In the genomic region with DNA sequence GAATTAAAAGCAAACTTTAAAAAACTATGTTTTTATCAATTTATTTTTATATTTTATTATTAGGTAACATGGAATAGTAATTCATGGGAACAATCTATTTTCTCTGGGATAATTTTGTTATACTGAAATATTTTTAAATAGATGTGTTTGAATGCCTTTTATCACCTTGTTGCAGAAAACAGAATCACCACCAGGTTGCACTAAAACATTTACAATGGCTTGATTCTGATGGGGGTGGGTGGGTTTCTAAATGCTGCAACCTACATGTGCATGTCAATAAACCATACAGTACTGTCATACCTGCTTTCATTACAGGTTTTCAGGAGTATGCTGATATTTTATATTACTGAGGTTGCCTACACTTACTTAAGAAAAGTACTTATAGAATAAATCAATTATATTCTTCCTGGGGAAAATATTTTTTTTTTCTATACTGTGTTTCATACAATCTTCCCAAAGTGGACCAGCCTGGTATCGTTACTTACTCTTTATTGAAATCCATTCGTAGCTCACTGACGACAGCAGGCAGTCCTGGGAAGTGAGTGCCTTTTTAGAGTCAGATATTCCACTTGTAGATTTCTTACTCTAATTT, we compare ENCODE assay signal across 9 cellular contexts.
DNase-seq lines count a peak whose midpoint lies in the region; ATAC-seq and TF ChIP-seq lines count a peak whose summit lies in the region.
"Had no signal": no experiment of that assay in that cellular context is flagged by ENCODE, and none has a peak within 500 bp of the region (broad histone marks: within the 10 kb centered on the region; RNA-seq: fewer than 3 reads in every experiment).

No MANE protein-coding gene starts in this region.

- DNase-seq in activated CD4-positive, alpha-beta T cell treated with anti-CD3 and anti-CD28 coated beads, Interleukin-2, amount 10 ng/mL, durations not matched to agents 24 days and 14 days = peak; percentile 69
- DNase-seq in activated CD4-positive, alpha-beta T cell treated with anti-CD3 and anti-CD28 coated beads for 1 hour = no peak
- DNase-seq in NB4 (ENCODE audit: low read depth) (peak; percentile 83), adrenal gland (no peak), right lobe of liver (no peak), middle frontal gyrus (ENCODE audit: extremely low spot score, low spot score) (no peak), ascending aorta (ENCODE audit: low spot score in 2 of 2) (no peak)

- no peaks in the 10 kb centered on the region for H3K9me3 Mint-ChIP-seq in activated CD4-positive, alpha-beta T cell treated with anti-CD3 and anti-CD28 coated beads, Interleukin-2, amount 10 ng/mL, durations not matched to agents 24 days and 14 days
- H3K9me3 Mint-ChIP-seq: activated naive CD4-positive, alpha-beta T cell treated with anti-CD3 and anti-CD28 coated beads, Interleukin-2, amount 50 U/mL, for 72 hours had no signal

- H3K9me3 ChIP-seq in adrenal gland (replicated peaks in 1 of 3) = no peaks in the 10 kb centered on the region
- H3K9me3 ChIP-seq in right lobe of liver = no peaks in the 10 kb centered on the region
- H3K9me3 ChIP-seq in ascending aorta = peaks cover 0 to 4% of the 10 kb centered on the region in 2 donors

- H3K4me1 ChIP-seq in adrenal gland (replicated peaks in 1 of 2) (no peaks in the 10 kb centered on the region), right lobe of liver (no peaks in the 10 kb centered on the region), ascending aorta (no peaks in the 10 kb centered on the region)

- H3K27ac ChIP-seq in adrenal gland (no peak overlapping the region), right lobe of liver (no peak overlapping the region), ascending aorta (no peak overlapping the region)

- intact Hi-C loops in activated CD4-positive, alpha-beta T cell treated with anti-CD3 and anti-CD28 coated beads, Interleukin-2, amount 10 ng/mL, durations not matched to agents 24 days and 14 days (cut with micrococcal nuclease) = loop anchor here (2.0 to 10.0 kb wide), 4 partner anchors 163 to 781 kb away; no protein-coding TSS in a partner anchor
- intact Hi-C loops in adrenal gland (cut with DNase I) (no loop called here), right lobe of liver (cut with DNase I) (no loop called here), ascending aorta (cut with DNase I) (no loop called here)

- TF ChIP-seq CTCF in NB4 (IDR thresholded peaks at IDR 0.05; ENCODE audit: low read depth, low read length) (peak; percentile 45), adrenal gland (IDR thresholded peaks at IDR 0.05) (peak; percentile 26 to 57 (median 40)), right lobe of liver (IDR thresholded peaks at IDR 0.05) (peak; percentile 29 to 49 (median 39)), ascending aorta (IDR thresholded peaks at IDR 0.05) (no peak)

- H3K4me3 Mint-ChIP-seq in activated CD4-positive, alpha-beta T cell treated with anti-CD3 and anti-CD28 coated beads, Interleukin-2, amount 10 ng/mL, durations not matched to agents 24 days and 14 days = no peak overlapping the region

- no peaks in the 10 kb centered on the region for H3K36me3 Mint-ChIP-seq in activated CD4-positive, alpha-beta T cell treated with anti-CD3 and anti-CD28 coated beads, Interleukin-2, amount 10 ng/mL, durations not matched to agents 24 days and 14 days (ENCODE audit: low read depth)
- H3K36me3 Mint-ChIP-seq: activated naive CD4-positive, alpha-beta T cell treated with anti-CD3 and anti-CD28 coated beads, Interleukin-2, amount 50 U/mL, for 72 hours had no signal

- H3K4me1 Mint-ChIP-seq in activated CD4-positive, alpha-beta T cell treated with anti-CD3 and anti-CD28 coated beads, Interleukin-2, amount 10 ng/mL, durations not matched to agents 24 days and 14 days = peaks cover 14% of the 10 kb centered on the region

- ATAC-seq in right lobe of liver = no peak
- ATAC-seq in GM21529 (IDR thresholded peaks at IDR 0.05; ENCODE audit: unreplicated experiment) = no peak

- H3K27me3 Mint-ChIP-seq in activated CD4-positive, alpha-beta T cell treated with anti-CD3 and anti-CD28 coated beads, Interleukin-2, amount 10 ng/mL, durations not matched to agents 24 days and 14 days = peaks cover 2% of the 10 kb centered on the region

- H3K36me3 ChIP-seq in adrenal gland (replicated peaks in 1 of 2) (no peaks in the 10 kb centered on the region), right lobe of liver (no peaks in the 10 kb centered on the region), ascending aorta (no peaks in the 10 kb centered on the region)

- no peak for TF ChIP-seq POLR2A in NB4 (IDR thresholded peaks at IDR 0.05; ENCODE audit: extremely low read depth, insufficient read length)
- TF ChIP-seq POLR2A in adrenal gland (IDR thresholded peaks at IDR 0.05) = no peak
- TF ChIP-seq POLR2A in right lobe of liver (IDR thresholded peaks at IDR 0.05) = no peak

- no peak overlapping the region for H3K4me3 ChIP-seq in NB4 (ENCODE audit: low read depth, low read length)
- H3K4me3 ChIP-seq in adrenal gland = no peak overlapping the region
- H3K4me3 ChIP-seq in right lobe of liver = no peak overlapping the region
- no peak overlapping the region for H3K4me3 ChIP-seq in ascending aorta

- H3K27ac Mint-ChIP-seq in activated CD4-positive, alpha-beta T cell treated with anti-CD3 and anti-CD28 coated beads, Interleukin-2, amount 10 ng/mL, durations not matched to agents 24 days and 14 days = no peak overlapping the region
- H3K27ac Mint-ChIP-seq: activated naive CD4-positive, alpha-beta T cell treated with anti-CD3 and anti-CD28 coated beads, Interleukin-2, amount 50 U/mL, for 72 hours had no signal

- WGBS in adrenal gland, 4 donors = 63 to 74% (median 69%) methylated on average over 3 of the region's 3 CpGs
- WGBS in right lobe of liver (ENCODE audit: insufficient coverage, low coverage, low lambda C conversion rate, missing lambda C conversion rate) = 49% methylated on average over 3 of the region's 3 CpGs

- H3K27me3 ChIP-seq in adrenal gland = no peaks in the 10 kb centered on the region
- H3K27me3 ChIP-seq in right lobe of liver = no peaks in the 10 kb centered on the region
- H3K27me3 ChIP-seq in ascending aorta = no peaks in the 10 kb centered on the region

Comparison
In these comparisons a context has a peak if more than half of its experiments do, and no peak if none do; other contexts are left out.
1. DNase-seq: peak in activated CD4-positive, alpha-beta T cell treated with anti-CD3 and anti-CD28 coated beads, Interleukin-2, amount 10 ng/mL, durations not matched to agents 24 days and 14 days (single experiment) and NB4 (single experiment); none in activated CD4-positive, alpha-beta T cell treated with anti-CD3 and anti-CD28 coated beads for 1 hour (single experiment), adrenal gland (0 of 7), right lobe of liver (0 of 3), middle frontal gyrus (single experiment) and ascending aorta (0 of 2).
2. CTCF ChIP-seq: peak in NB4 (single experiment), adrenal gland (6 of 6) and right lobe of liver (4 of 4); none in ascending aorta (0 of 3).